In the genomic region with DNA sequence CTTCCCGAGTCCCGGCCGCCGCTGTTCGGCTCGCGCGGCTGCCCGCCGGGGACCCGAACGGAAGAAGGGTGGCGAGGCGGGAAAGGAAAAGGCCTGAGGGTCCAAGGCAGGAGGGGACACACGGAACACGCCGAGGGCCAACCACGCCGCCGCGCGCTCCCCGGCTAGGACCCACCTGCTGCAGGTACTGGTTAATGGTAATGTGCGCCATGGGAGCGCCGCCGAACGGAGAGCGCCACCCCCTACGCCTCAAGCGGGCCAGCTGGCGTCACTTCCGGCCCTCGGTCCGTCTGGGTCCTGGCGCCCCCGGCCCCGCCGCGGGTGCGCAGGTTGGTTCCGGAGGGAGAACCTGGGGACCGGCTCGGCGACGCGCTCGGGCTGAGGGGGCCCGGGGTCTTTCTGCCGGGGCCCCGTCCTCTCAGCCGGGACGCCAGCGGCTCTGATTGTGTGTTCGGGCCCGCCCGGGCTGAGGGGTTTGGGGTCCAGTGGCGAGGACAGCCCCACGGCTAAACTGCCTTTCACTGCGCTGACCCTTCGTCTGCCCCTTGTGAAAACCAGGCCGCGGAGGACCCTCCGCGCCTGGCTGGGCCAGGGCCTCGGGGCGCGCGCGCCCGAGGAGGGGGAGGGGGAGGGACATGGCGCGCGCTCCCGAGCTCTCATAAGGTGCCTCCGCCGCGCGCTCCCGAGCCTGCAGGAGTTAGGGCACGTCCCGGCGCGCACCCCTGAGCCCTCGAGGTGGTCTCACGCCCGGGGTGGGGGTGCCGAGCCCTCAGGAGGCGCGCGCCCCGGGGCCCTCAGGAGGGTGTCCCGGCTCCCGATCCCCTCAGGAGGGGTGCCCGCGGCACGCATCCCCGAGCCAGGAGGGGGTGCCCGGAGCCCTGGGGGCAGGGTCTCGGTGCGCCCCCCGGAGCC, we compare ENCODE assay signal across 2 cellular contexts.
TF ChIP-seq lines count a peak whose summit lies in the region.

A gene (minus strand): TSS at position 246 of the 912 bp plus-strand sequence. CDS start 35 bp downstream, at position 211.

TF ChIP-seq in HEK293, 187 proteins besides CTCF, POLR2A, EP300 and RAD21 (continued from another document and continues in another):
- TF ChIP-seq ZNF335 (tag by site-specific recombination; conservative IDR thresholded peaks at IDR 0.05) (peak; percentile 91), OVOL3 (tag by site-specific recombination; IDR thresholded peaks at IDR 0.05) (peak; percentile 69; the same call in 1 of the 2 replicates), IKZF3 (tag by site-specific recombination; IDR thresholded peaks at IDR 0.05) (peak; percentile 61), ZNF677 (tag by site-specific recombination; IDR thresholded peaks at IDR 0.05) (peak; percentile 65; the same call in 1 of the 2 replicates), ZNF391 (tag by site-specific recombination; IDR thresholded peaks at IDR 0.05; ENCODE audit: borderline replicate concordance, low read depth) (peak; percentile 100), TCF7L2 (IDR thresholded peaks at IDR 0.05; ENCODE audit: borderline replicate concordance, low read depth, low read length) (no peak), KLF16 (tag by site-specific recombination; IDR thresholded peaks at IDR 0.05) (no peak), ZNF121 (tag by site-specific recombination; IDR thresholded peaks at IDR 0.05) (peak; percentile 92), SP7 (tag by site-specific recombination; IDR thresholded peaks at IDR 0.05) (peak; percentile 94), TRIM28 (IDR thresholded peaks at IDR 0.05; ENCODE audit: borderline replicate concordance, low read length) (no peak), ZFP69B (tag by site-specific recombination; IDR thresholded peaks at IDR 0.05) (peak; percentile 85), ZNF423 (tag by site-specific recombination; IDR thresholded peaks at IDR 0.05) (peak; percentile 95), ZBTB48 (tag by site-specific recombination; IDR thresholded peaks at IDR 0.05) (peak; percentile 71; the same call in 1 of the 2 replicates), ZNF664 (tag by site-specific recombination; IDR thresholded peaks at IDR 0.05) (peak; percentile 48)
- TF ChIP-seq, protein P1, sequence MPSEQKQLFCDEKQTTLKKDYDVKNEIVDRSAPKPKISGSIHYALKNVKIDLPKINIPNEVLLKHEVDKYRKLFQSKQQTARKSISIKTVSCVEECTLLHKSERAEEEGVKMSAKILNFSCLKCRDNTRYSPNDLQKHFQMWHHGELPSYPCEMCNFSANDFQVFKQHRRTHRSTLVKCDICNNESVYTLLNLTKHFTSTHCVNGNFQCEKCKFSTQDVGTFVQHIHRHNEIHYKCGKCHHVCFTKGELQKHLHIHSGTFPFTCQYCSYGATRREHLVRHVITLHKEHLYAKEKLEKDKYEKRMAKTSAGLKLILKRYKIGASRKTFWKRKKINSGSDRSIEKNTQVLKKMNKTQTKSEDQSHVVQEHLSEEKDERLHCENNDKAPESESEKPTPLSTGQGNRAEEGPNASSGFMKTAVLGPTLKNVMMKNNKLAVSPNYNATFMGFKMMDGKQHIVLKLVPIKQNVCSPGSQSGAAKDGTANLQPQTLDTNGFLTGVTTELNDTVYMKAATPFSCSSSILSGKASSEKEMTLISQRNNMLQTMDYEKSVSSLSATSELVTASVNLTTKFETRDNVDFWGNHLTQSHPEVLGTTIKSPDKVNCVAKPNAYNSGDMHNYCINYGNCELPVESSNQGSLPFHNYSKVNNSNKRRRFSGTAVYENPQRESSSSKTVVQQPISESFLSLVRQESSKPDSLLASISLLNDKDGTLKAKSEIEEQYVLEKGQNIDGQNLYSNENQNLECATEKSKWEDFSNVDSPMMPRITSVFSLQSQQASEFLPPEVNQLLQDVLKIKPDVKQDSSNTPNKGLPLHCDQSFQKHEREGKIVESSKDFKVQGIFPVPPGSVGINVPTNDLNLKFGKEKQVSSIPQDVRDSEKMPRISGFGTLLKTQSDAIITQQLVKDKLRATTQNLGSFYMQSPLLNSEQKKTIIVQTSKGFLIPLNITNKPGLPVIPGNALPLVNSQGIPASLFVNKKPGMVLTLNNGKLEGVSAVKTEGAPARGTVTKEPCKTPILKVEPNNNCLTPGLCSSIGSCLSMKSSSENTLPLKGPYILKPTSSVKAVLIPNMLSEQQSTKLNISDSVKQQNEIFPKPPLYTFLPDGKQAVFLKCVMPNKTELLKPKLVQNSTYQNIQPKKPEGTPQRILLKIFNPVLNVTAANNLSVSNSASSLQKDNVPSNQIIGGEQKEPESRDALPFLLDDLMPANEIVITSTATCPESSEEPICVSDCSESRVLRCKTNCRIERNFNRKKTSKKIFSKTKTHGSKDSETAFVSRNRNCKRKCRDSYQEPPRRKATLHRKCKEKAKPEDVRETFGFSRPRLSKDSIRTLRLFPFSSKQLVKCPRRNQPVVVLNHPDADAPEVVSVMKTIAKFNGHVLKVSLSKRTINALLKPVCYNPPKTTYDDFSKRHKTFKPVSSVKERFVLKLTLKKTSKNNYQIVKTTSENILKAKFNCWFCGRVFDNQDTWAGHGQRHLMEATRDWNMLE (tag by site-specific recombination; conservative IDR thresholded peaks at IDR 0.05; ENCODE audit: low read depth) = peak; percentile 52; the same call in 1 of the 2 replicates
- TF ChIP-seq, protein P2, sequence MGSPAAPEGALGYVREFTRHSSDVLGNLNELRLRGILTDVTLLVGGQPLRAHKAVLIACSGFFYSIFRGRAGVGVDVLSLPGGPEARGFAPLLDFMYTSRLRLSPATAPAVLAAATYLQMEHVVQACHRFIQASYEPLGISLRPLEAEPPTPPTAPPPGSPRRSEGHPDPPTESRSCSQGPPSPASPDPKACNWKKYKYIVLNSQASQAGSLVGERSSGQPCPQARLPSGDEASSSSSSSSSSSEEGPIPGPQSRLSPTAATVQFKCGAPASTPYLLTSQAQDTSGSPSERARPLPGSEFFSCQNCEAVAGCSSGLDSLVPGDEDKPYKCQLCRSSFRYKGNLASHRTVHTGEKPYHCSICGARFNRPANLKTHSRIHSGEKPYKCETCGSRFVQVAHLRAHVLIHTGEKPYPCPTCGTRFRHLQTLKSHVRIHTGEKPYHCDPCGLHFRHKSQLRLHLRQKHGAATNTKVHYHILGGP (tag by site-specific recombination; IDR thresholded peaks at IDR 0.05) = 0 out of 2 replicates have a peak, but pooled peaks have one; percentile 22
- TF ChIP-seq, protein P3, sequence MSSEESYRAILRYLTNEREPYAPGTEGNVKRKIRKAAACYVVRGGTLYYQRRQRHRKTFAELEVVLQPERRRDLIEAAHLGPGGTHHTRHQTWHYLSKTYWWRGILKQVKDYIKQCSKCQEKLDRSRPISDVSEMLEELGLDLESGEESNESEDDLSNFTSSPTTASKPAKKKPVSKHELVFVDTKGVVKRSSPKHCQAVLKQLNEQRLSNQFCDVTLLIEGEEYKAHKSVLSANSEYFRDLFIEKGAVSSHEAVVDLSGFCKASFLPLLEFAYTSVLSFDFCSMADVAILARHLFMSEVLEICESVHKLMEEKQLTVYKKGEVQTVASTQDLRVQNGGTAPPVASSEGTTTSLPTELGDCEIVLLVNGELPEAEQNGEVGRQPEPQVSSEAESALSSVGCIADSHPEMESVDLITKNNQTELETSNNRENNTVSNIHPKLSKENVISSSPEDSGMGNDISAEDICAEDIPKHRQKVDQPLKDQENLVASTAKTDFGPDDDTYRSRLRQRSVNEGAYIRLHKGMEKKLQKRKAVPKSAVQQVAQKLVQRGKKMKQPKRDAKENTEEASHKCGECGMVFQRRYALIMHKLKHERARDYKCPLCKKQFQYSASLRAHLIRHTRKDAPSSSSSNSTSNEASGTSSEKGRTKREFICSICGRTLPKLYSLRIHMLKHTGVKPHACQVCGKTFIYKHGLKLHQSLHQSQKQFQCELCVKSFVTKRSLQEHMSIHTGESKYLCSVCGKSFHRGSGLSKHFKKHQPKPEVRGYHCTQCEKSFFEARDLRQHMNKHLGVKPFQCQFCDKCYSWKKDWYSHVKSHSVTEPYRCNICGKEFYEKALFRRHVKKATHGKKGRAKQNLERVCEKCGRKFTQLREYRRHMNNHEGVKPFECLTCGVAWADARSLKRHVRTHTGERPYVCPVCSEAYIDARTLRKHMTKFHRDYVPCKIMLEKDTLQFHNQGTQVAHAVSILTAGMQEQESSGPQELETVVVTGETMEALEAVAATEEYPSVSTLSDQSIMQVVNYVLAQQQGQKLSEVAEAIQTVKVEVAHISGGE (tag by site-specific recombination; conservative IDR thresholded peaks at IDR 0.05; ENCODE audit: low read depth) = peak; percentile 99

TF ChIP-seq in SK-N-SH, 30 proteins besides CTCF, POLR2A, EP300 and RAD21 (continued from another document):
- TF ChIP-seq, protein P4, sequence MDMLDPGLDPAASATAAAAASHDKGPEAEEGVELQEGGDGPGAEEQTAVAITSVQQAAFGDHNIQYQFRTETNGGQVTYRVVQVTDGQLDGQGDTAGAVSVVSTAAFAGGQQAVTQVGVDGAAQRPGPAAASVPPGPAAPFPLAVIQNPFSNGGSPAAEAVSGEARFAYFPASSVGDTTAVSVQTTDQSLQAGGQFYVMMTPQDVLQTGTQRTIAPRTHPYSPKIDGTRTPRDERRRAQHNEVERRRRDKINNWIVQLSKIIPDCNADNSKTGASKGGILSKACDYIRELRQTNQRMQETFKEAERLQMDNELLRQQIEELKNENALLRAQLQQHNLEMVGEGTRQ (IDR thresholded peaks at IDR 0.05; ENCODE audit: borderline replicate concordance, low read depth, low read length) = no peak
- TF ChIP-seq FOSL2 (IDR thresholded peaks at IDR 0.05; ENCODE audit: borderline replicate concordance, low read depth) (peak; percentile 29; the same call in 1 of the 2 replicates), NRF1 (IDR thresholded peaks at IDR 0.05; ENCODE audit: low read depth, low read length) (no peak), MXI1 (IDR thresholded peaks at IDR 0.05; ENCODE audit: low read depth, low read length) (peak; percentile 33; the same call in 1 of the 2 replicates), GATA2 (CRISPR knock-in tag; IDR thresholded peaks at IDR 0.05) (no peak), SMC3 (IDR thresholded peaks at IDR 0.05; ENCODE audit: low read depth, low read length) (no peak), TCF12 (IDR thresholded peaks at IDR 0.05) (0 out of 2 replicates have a peak, but pooled peaks have one; percentile 21), MEF2A (IDR thresholded peaks at IDR 0.05; ENCODE audit: borderline replicate concordance, low read depth) (peak; percentile 30; the same call in 1 of the 2 replicates), RXRA (IDR thresholded peaks at IDR 0.05; ENCODE audit: borderline replicate concordance, low read depth) (no peak), NFIC (IDR thresholded peaks at IDR 0.05; ENCODE audit: borderline replicate concordance) (peak; percentile 30; the same call in 1 of the 2 replicates), EZH2phosphoT487 (IDR thresholded peaks at IDR 0.05; ENCODE audit: borderline replicate concordance, low read depth) (no peak), SIN3A (IDR thresholded peaks at IDR 0.05; ENCODE audit: borderline replicate concordance, low read depth, low read length) (peak; percentile 84; the same call in 1 of the 2 replicates), GABPA (IDR thresholded peaks at IDR 0.05; ENCODE audit: low read depth) (peak; percentile 92), POLR2AphosphoS5 (IDR thresholded peaks at IDR 0.05; ENCODE audit: low read depth, low read length) (peak; percentile 80), TAF1 (IDR thresholded peaks at IDR 0.05; ENCODE audit: borderline replicate concordance, low read depth, low read length) (peak; percentile 90), CHD2 (IDR thresholded peaks at IDR 0.05; ENCODE audit: low read length, partially characterized antibody) (peak; percentile 75), FOXM1 (IDR thresholded peaks at IDR 0.05; ENCODE audit: low read depth) (no peak), FOXJ3 (CRISPR knock-in tag; IDR thresholded peaks at IDR 0.05) (no peak), TEAD4 (IDR thresholded peaks at IDR 0.05; ENCODE audit: borderline replicate concordance, insufficient read depth) (0 out of 2 replicates have a peak, but pooled peaks have one; percentile 17), JUND (IDR thresholded peaks at IDR 0.05) (no peak), RCOR1 (IDR thresholded peaks at IDR 0.05; ENCODE audit: low read length) (no peak)
- TF ChIP-seq, protein P5, sequence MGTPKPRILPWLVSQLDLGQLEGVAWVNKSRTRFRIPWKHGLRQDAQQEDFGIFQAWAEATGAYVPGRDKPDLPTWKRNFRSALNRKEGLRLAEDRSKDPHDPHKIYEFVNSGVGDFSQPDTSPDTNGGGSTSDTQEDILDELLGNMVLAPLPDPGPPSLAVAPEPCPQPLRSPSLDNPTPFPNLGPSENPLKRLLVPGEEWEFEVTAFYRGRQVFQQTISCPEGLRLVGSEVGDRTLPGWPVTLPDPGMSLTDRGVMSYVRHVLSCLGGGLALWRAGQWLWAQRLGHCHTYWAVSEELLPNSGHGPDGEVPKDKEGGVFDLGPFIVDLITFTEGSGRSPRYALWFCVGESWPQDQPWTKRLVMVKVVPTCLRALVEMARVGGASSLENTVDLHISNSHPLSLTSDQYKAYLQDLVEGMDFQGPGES (IDR thresholded peaks at IDR 0.05; ENCODE audit: low read depth, low read length) = no peak
- TF ChIP-seq, protein P6, sequence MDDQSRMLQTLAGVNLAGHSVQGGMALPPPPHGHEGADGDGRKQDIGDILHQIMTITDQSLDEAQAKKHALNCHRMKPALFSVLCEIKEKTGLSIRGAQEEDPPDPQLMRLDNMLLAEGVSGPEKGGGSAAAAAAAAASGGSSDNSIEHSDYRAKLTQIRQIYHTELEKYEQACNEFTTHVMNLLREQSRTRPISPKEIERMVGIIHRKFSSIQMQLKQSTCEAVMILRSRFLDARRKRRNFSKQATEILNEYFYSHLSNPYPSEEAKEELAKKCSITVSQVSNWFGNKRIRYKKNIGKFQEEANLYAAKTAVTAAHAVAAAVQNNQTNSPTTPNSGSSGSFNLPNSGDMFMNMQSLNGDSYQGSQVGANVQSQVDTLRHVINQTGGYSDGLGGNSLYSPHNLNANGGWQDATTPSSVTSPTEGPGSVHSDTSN (IDR thresholded peaks at IDR 0.05) = peak; percentile 10; the same call in 1 of the 2 replicates
- TF ChIP-seq, protein P7, sequence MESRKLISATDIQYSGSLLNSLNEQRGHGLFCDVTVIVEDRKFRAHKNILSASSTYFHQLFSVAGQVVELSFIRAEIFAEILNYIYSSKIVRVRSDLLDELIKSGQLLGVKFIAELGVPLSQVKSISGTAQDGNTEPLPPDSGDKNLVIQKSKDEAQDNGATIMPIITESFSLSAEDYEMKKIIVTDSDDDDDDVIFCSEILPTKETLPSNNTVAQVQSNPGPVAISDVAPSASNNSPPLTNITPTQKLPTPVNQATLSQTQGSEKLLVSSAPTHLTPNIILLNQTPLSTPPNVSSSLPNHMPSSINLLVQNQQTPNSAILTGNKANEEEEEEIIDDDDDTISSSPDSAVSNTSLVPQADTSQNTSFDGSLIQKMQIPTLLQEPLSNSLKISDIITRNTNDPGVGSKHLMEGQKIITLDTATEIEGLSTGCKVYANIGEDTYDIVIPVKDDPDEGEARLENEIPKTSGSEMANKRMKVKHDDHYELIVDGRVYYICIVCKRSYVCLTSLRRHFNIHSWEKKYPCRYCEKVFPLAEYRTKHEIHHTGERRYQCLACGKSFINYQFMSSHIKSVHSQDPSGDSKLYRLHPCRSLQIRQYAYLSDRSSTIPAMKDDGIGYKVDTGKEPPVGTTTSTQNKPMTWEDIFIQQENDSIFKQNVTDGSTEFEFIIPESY (IDR thresholded peaks at IDR 0.05; ENCODE audit: borderline replicate concordance, low read depth) = no peak
- TF ChIP-seq, protein P8, sequence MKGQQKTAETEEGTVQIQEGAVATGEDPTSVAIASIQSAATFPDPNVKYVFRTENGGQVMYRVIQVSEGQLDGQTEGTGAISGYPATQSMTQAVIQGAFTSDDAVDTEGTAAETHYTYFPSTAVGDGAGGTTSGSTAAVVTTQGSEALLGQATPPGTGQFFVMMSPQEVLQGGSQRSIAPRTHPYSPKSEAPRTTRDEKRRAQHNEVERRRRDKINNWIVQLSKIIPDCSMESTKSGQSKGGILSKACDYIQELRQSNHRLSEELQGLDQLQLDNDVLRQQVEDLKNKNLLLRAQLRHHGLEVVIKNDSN (IDR thresholded peaks at IDR 0.05; ENCODE audit: borderline replicate concordance, low read depth) = peak; percentile 56; the same call in 1 of the 2 replicates
- TF ChIP-seq, protein P9, sequence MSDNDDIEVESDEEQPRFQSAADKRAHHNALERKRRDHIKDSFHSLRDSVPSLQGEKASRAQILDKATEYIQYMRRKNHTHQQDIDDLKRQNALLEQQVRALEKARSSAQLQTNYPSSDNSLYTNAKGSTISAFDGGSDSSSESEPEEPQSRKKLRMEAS (IDR thresholded peaks at IDR 0.05; ENCODE audit: low read depth) = no peak; the same call in none of the 2 replicates
